Comparison of ENCODE assay signal across 16 cellular contexts in the genomic region with DNA sequence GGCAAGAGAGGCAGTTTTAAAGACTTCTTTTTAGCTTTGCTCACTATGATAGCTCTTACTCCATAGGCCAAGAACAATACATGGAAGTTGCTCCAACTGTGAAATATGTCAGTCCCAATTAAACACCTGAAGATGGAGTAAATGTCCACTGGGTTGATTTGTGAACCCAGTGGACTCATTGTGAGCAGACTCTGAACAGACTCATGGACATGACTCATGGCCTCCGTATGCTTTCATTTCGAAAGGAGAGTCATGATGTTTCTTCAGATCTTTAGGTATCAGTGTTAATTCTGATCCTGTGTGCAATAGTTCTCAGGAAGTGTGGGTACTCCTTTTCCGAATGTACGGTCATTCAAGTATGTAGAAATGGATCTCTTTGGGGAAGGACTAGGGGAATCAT. TPM values are rescaled to one million over a fixed set of nuclear protein-coding genes. Genes with fewer than 3 reads are reported as not detected.
DNase-seq lines count a peak whose midpoint lies in the region; ATAC-seq, FAIRE-seq and TF ChIP-seq lines count a peak whose summit lies in the region.
"Had no signal": no experiment of that assay in that cellular context is flagged by ENCODE, and none has a peak within 500 bp of the region (broad histone marks: within the 10 kb centered on the region; RNA-seq: fewer than 3 reads in every experiment).

No MANE protein-coding gene starts in this region.

- 6% methylated on average over 4 of the region's 4 CpGs for WGBS in K562 (ENCODE audit: insufficient coverage, low coverage, missing lambda C conversion rate)

- TF ChIP-seq EP300 in K562 (IDR thresholded peaks at IDR 0.05; ENCODE audit: low read length), result no peak

- H4K20me1 ChIP-seq in K562 (replicated peaks; ENCODE audit: control insufficient read depth, insufficient read depth, low read length), result no peaks in the 10 kb centered on the region

- no peaks in the 10 kb centered on the region for H3K79me2 ChIP-seq in K562 (ENCODE audit: control insufficient read depth, insufficient read depth, low read length)

- no peak for TF ChIP-seq POLR2A in K562 (conservative IDR thresholded peaks at IDR 0.05)

- H3K27ac ChIP-seq in K562 (ENCODE audit: extremely low read depth, low read depth, low read length), result no peak overlapping the region
- H3K27ac ChIP-seq: dorsolateral prefrontal cortex, heart right ventricle, HL-60, spleen had no signal

- in situ Hi-C loops in K562 (cut with MboI), result no loop called here

- TF ChIP-seq CTCF in K562 (IDR thresholded peaks at IDR 0.05 in 2 of 3, conservative IDR thresholded peaks at IDR 0.05 in 1 of 3; ENCODE audit: insufficient read depth in 2 of 3, low read depth in 1 of 3, low read length in 3 of 3) (no peak), kidney epithelial cell (IDR thresholded peaks at IDR 0.05; ENCODE audit: insufficient read depth, low read length, poor library complexity, severe bottlenecking) (no peak)

- ATAC-seq in K562, result no peak
- ATAC-seq: heart right ventricle, left ventricle myocardium superior had no signal

- DNase-seq in EH (ENCODE audit: low read depth) (peak; percentile 81), HS-5 (ENCODE audit: low read depth) (peak; percentile 92), K562 (ENCODE audit: extremely low read depth in 1 of 4, low spot score in 3 of 4) (no peak), kidney epithelial cell (ENCODE audit: low read depth) (peak; percentile 49), NCI-H2029 (lab: John Stamatoyannopoulos, UW) (no peak), NCI-H2171 treated with DMSO at 0.1 percent for 48 hours (lab: John Stamatoyannopoulos, UW) (no peak)
- DNase-seq in activated CD4-positive, alpha-beta T cell treated with anti-CD3 and anti-CD28 coated beads, Interleukin-2, amount 50 U/mL, for 48 hours, result no peak
- DNase-seq: Calu3, dorsolateral prefrontal cortex, heart right ventricle, left ventricle myocardium superior, NCI-H1092, NCI-H446 treated with DMSO at 0.1 percent for 48 hours, spleen had no signal

- POLR2A ChIA-PET in K562 (lab: Yijun Ruan, JAX), result no interaction called here

- no TSS peak for BruUV-seq in K562 (replicated peaks; lab: Mats Ljungman, UMichigan)

- peak overlapping the region; percentile 5; the same call in 1 of the 2 replicates for H2AFZ ChIP-seq in K562 (ENCODE audit: low read depth, low read length)

- no peaks in the 10 kb centered on the region for H3K9me1 ChIP-seq in K562 (ENCODE audit: control insufficient read depth, insufficient read depth, low read length)

- intact Hi-C loops in K562 (cut with micrococcal nuclease), result no loop called here

- H3K4me1 ChIP-seq in K562 (replicated peaks in 1 of 2; ENCODE audit: control insufficient read depth in 2 of 2, insufficient read depth in 2 of 2, low read length in 2 of 2), result peaks cover 0 to 2% of the 10 kb centered on the region in 2 experiments; a peak in 2 of 5 replicates

- H3K9ac ChIP-seq in K562 (ENCODE audit: insufficient read depth in 1 of 2, low read depth in 2 of 2, low read length in 2 of 2), result no peak overlapping the region

- H3K4me2 ChIP-seq in K562 (ENCODE audit: insufficient read depth, low read length), result no peak overlapping the region

- no peaks in the 10 kb centered on the region for H3K27me3 ChIP-seq in K562 (ENCODE audit: control insufficient read depth in 2 of 2, insufficient read depth in 2 of 2, low read length in 2 of 2)
- H3K27me3 ChIP-seq in kidney epithelial cell (ENCODE audit: control insufficient read depth, insufficient read depth, low read length), result no peaks in the 10 kb centered on the region
- H3K27me3 ChIP-seq: spleen had no signal

- H3K9me3 ChIP-seq in K562 (replicated peaks; ENCODE audit: control insufficient read depth, insufficient read depth, low read depth, low read length), result no peaks in the 10 kb centered on the region; the same call in 1 of the 2 replicates
- H3K9me3 ChIP-seq: heart right ventricle, spleen had no signal

- H3K36me3 ChIP-seq in K562 (ENCODE audit: control insufficient read depth, insufficient read depth, low read length) (no peaks in the 10 kb centered on the region), kidney epithelial cell (ENCODE audit: control insufficient read depth, insufficient read depth, low read length) (no peaks in the 10 kb centered on the region)
- H3K36me3 ChIP-seq: heart right ventricle, spleen had no signal

- TF ChIP-seq RAD21 in K562 (CRISPR knock-in tag; conservative IDR thresholded peaks at IDR 0.05 in 1 of 2, IDR thresholded peaks at IDR 0.05 in 1 of 2), result no peak

- CTCF ChIA-PET in K562 (lab: Yijun Ruan, JAX; ENCODE audit: low intra/inter-chr PET ratio), result no interaction called here

- no peak for FAIRE-seq in K562 (lab: Jason Lieb, UNC)
- FAIRE-seq: RCC 7860 had no signal

- H3K4me3 ChIP-seq in K562 (no peak overlapping the region), kidney epithelial cell (ENCODE audit: low read depth, low read length) (no peak overlapping the region)
- H3K4me3 ChIP-seq: dorsolateral prefrontal cortex, heart right ventricle, spleen had no signal

TF ChIP-seq in K562, 482 proteins besides CTCF, POLR2A, EP300 and RAD21:
- peak; percentile 49 for TF ChIP-seq FOSL1 (tag; conservative IDR thresholded peaks at IDR 0.05)
- no peak for TF ChIP-seq PHB (CRISPR knock-in tag; IDR thresholded peaks at IDR 0.05)

RNA-seq across cellular contexts. Expression of a gene that starts 5.4 kb away (rescaled TPM):
- 5.2 and 22.7 TPM in 2 replicates for total RNA-seq in K562 (2011; cell fraction: chromatin; rRNA removed; ENCODE audit: low replicate concordance)
- total RNA-seq in K562 (2011; cell fraction: nucleolus; rRNA removed), result 2.7 and 4.1 TPM in 2 replicates
- total RNA-seq in K562 (2011; cell fraction: nucleoplasm; rRNA removed), result 5.6 and 7.2 TPM in 2 replicates
- total RNA-seq in K562 (2014; rRNA removed) (30.2 and 30.9 TPM in 2 replicates), K562 (2014; rRNA removed; fragmentation: Illumina TruSeq; extraction: Trizol) (35.8 and 46.9 TPM in 2 replicates), K562 (2015; rRNA removed; fragmentation: Illumina TruSeq; extraction: Trizol) (32.5 and 37.7 TPM in 2 replicates), K562 (2021) (29.9 and 31.1 TPM in 2 replicates), kidney epithelial cell (15.3 and 18.0 TPM in 2 replicates)
- polyA plus RNA-seq in K562 (2011; rRNA removed) (8.8 and 14.5 TPM in 2 replicates), K562 (2014; fragmentation: Illumina TruSeq; extraction: Trizol) (45.4 and 54.2 TPM in 2 replicates), K562 (2014; fragmentation: Nextera tagmentation; extraction: Ambion mirVana) (10 to 100 TPM; 40.6 to 53.9 TPM), K562 (2014; rRNA removed) (28.8 and 36.7 TPM in 2 replicates)
- polyA plus RNA-seq in K562 (2011; cell fraction: cytosol; rRNA removed), result 1.5 and 4.7 TPM in 2 replicates
- polyA plus RNA-seq in K562 (2011; cell fraction: nucleus; rRNA removed), result 8.5 and 10.7 TPM in 2 replicates
- polyA plus RNA-seq in K562 (2012), result 21.4 and 33.8 TPM in 2 replicates
- 22.4 and 25.1 TPM in 2 replicates for polyA minus RNA-seq in K562 (2011; rRNA and poly(A)+ RNA removed)
- 8.1 and 9.2 TPM in 2 replicates for polyA minus RNA-seq in K562 (2011; cell fraction: cytosol; rRNA and poly(A)+ RNA removed)
- 7.5 and 16.7 TPM in 2 replicates for polyA minus RNA-seq in K562 (2011; cell fraction: nucleus; rRNA and poly(A)+ RNA removed)

Comparison
In these comparisons a context has a peak if more than half of its experiments do, and no peak if none do; other contexts are left out.
1. DNase-seq: peak in EH (single experiment), HS-5 (single experiment) and kidney epithelial cell (single experiment); none in K562 (0 of 4), NCI-H2029 (single experiment), NCI-H2171 treated with DMSO at 0.1 percent for 48 hours (single experiment) and activated CD4-positive, alpha-beta T cell treated with anti-CD3 and anti-CD28 coated beads, Interleukin-2, amount 50 U/mL, for 48 hours (0 of 2).